1 cellular context compared by ENCODE assay signal in the genomic region with DNA sequence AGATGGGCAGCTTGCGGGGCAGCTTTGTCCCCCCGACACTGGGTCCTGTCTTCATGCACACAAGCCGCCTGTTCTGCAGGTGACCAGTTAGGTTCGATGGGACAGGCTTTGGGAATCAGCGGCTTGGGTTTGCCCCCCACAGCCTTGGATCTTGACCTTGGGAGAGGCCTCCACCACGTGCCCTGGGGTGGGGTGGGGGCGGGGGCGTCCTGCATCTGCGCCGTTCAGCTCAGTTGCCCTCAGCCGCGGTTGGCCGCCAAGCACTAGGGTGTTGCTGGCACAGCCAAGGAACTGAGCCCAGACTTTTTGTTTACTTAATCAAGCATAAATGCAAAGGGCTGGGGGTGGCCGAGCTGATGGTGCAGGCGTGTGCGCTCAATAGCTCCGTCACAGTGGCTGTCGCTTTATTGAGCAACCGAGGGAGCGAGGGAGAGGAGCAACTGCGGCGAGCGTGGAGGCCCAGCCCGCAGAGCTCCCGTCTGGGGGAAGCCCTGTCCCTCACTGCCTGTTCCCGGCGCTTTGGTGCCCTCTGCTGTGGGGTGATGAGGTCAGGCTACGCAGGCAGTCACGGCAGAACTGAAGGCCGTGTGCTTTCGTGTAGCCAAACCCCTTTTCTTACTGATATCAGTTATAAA.
TF ChIP-seq lines count a peak whose summit lies in the region.

No MANE protein-coding gene starts in this region.

TF ChIP-seq in HepG2, 621 proteins besides CTCF, POLR2A, EP300 and RAD21 (continued from another document and continues in another):
- TF ChIP-seq, protein P1, sequence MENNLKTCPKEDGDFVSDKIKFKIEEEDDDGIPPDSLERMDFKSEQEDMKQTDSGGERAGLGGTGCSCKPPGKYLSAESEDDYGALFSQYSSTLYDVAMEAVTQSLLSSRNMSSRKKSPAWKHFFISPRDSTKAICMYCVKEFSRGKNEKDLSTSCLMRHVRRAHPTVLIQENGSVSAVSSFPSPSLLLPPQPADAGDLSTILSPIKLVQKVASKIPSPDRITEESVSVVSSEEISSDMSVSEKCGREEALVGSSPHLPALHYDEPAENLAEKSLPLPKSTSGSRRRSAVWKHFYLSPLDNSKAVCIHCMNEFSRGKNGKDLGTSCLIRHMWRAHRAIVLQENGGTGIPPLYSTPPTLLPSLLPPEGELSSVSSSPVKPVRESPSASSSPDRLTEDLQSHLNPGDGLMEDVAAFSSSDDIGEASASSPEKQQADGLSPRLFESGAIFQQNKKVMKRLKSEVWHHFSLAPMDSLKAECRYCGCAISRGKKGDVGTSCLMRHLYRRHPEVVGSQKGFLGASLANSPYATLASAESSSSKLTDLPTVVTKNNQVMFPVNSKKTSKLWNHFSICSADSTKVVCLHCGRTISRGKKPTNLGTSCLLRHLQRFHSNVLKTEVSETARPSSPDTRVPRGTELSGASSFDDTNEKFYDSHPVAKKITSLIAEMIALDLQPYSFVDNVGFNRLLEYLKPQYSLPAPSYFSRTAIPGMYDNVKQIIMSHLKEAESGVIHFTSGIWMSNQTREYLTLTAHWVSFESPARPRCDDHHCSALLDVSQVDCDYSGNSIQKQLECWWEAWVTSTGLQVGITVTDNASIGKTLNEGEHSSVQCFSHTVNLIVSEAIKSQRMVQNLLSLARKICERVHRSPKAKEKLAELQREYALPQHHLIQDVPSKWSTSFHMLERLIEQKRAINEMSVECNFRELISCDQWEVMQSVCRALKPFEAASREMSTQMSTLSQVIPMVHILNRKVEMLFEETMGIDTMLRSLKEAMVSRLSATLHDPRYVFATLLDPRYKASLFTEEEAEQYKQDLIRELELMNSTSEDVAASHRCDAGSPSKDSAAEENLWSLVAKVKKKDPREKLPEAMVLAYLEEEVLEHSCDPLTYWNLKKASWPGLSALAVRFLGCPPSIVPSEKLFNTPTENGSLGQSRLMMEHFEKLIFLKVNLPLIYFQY (CRISPR knock-in tag; IDR thresholded peaks at IDR 0.05; ENCODE audit: borderline replicate concordance), result no peak
- TF ChIP-seq, protein P2, sequence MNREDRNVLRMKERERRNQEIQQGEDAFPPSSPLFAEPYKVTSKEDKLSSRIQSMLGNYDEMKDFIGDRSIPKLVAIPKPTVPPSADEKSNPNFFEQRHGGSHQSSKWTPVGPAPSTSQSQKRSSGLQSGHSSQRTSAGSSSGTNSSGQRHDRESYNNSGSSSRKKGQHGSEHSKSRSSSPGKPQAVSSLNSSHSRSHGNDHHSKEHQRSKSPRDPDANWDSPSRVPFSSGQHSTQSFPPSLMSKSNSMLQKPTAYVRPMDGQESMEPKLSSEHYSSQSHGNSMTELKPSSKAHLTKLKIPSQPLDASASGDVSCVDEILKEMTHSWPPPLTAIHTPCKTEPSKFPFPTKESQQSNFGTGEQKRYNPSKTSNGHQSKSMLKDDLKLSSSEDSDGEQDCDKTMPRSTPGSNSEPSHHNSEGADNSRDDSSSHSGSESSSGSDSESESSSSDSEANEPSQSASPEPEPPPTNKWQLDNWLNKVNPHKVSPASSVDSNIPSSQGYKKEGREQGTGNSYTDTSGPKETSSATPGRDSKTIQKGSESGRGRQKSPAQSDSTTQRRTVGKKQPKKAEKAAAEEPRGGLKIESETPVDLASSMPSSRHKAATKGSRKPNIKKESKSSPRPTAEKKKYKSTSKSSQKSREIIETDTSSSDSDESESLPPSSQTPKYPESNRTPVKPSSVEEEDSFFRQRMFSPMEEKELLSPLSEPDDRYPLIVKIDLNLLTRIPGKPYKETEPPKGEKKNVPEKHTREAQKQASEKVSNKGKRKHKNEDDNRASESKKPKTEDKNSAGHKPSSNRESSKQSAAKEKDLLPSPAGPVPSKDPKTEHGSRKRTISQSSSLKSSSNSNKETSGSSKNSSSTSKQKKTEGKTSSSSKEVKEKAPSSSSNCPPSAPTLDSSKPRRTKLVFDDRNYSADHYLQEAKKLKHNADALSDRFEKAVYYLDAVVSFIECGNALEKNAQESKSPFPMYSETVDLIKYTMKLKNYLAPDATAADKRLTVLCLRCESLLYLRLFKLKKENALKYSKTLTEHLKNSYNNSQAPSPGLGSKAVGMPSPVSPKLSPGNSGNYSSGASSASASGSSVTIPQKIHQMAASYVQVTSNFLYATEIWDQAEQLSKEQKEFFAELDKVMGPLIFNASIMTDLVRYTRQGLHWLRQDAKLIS (CRISPR knock-in tag; IDR thresholded peaks at IDR 0.05), result no peak
- TF ChIP-seq SMAD3 (CRISPR knock-in tag; IDR thresholded peaks at IDR 0.05) (peak; percentile 55; the same call in 1 of the 2 replicates), TOPORS (CRISPR knock-in tag; IDR thresholded peaks at IDR 0.05) (no peak), ATRX (CRISPR knock-in tag; IDR thresholded peaks at IDR 0.05; ENCODE audit: borderline replicate concordance) (no peak), KMT2B (CRISPR knock-in tag; IDR thresholded peaks at IDR 0.05) (peak; percentile 16; the same call in 1 of the 2 replicates), PAF1 (CRISPR knock-in tag; IDR thresholded peaks at IDR 0.05) (no peak), TRIM24 (CRISPR knock-in tag; IDR thresholded peaks at IDR 0.05) (no peak), HIVEP1 (CRISPR knock-in tag; IDR thresholded peaks at IDR 0.05) (peak; percentile 51; the same call in 1 of the 2 replicates), HNRNPL (IDR thresholded peaks at IDR 0.05; ENCODE audit: low read depth, low read length) (no peak), ATAD3A (CRISPR knock-in tag; IDR thresholded peaks at IDR 0.05) (no peak), ZNF432 (CRISPR knock-in tag; IDR thresholded peaks at IDR 0.05; ENCODE audit: borderline replicate concordance) (no peak), CEBPG (CRISPR knock-in tag; IDR thresholded peaks at IDR 0.05) (peak; percentile 82), ARNT2 (CRISPR knock-in tag; IDR thresholded peaks at IDR 0.05; ENCODE audit: low read depth) (no peak), ZNF329 (CRISPR knock-in tag; IDR thresholded peaks at IDR 0.05; ENCODE audit: low read depth) (no peak), TEAD2 (CRISPR knock-in tag; IDR thresholded peaks at IDR 0.05) (no peak), ZNF879 (CRISPR knock-in tag; IDR thresholded peaks at IDR 0.05) (no peak), MTA1 (CRISPR knock-in tag; IDR thresholded peaks at IDR 0.05; ENCODE audit: borderline replicate concordance) (no peak; the same call in 1 of the 2 replicates), ZNF296 (CRISPR knock-in tag; conservative IDR thresholded peaks at IDR 0.05) (peak; percentile 12; the same call in 1 of the 2 replicates), KAT7 (CRISPR knock-in tag; IDR thresholded peaks at IDR 0.05; ENCODE audit: borderline replicate concordance) (no peak), ZNF235 (CRISPR knock-in tag; IDR thresholded peaks at IDR 0.05; ENCODE audit: borderline replicate concordance) (peak; percentile 17; the same call in 1 of the 2 replicates), ZNF292 (CRISPR knock-in tag; IDR thresholded peaks at IDR 0.05; ENCODE audit: borderline replicate concordance, low read depth) (no peak), HOXA3 (CRISPR knock-in tag; IDR thresholded peaks at IDR 0.05) (peak; percentile 49; the same call in 1 of the 2 replicates), MAZ (IDR thresholded peaks at IDR 0.05; ENCODE audit: borderline replicate concordance, low read depth, low read length) (no peak), MAZ (CRISPR knock-in tag; IDR thresholded peaks at IDR 0.05; ENCODE audit: low read depth) (peak; percentile 29), GABPB1 (CRISPR knock-in tag; IDR thresholded peaks at IDR 0.05) (peak; percentile 38; the same call in 1 of the 2 replicates), KLF16 (CRISPR knock-in tag; IDR thresholded peaks at IDR 0.05) (peak in 1 of 2 experiments; percentile 33; a peak in 1 of 4 replicates), ZNF564 (CRISPR knock-in tag; IDR thresholded peaks at IDR 0.05) (peak; percentile 70; the same call in 1 of the 2 replicates), ZFX (CRISPR knock-in tag; IDR thresholded peaks at IDR 0.05; ENCODE audit: low read depth) (peak; percentile 56; the same call in 1 of the 2 replicates), TCF12 (IDR thresholded peaks at IDR 0.05) (no peak), TCF12 (CRISPR knock-in tag; IDR thresholded peaks at IDR 0.05) (no peak), RFX5 (IDR thresholded peaks at IDR 0.05; ENCODE audit: low read depth, low read length) (no peak), ZNF160 (CRISPR knock-in tag; IDR thresholded peaks at IDR 0.05) (no peak), SALL2 (CRISPR knock-in tag; IDR thresholded peaks at IDR 0.05) (no peak), ZNF577 (CRISPR knock-in tag; IDR thresholded peaks at IDR 0.05; ENCODE audit: borderline replicate concordance, low read depth) (no peak), ZNF10 (CRISPR knock-in tag; IDR thresholded peaks at IDR 0.05; ENCODE audit: borderline replicate concordance, low read depth) (no peak), ZNF678 (CRISPR knock-in tag; IDR thresholded peaks at IDR 0.05) (no peak), PHF21A (CRISPR knock-in tag; IDR thresholded peaks at IDR 0.05) (peak; percentile 30; the same call in 1 of the 2 replicates), ZNF558 (CRISPR knock-in tag; IDR thresholded peaks at IDR 0.05; ENCODE audit: borderline replicate concordance) (peak; percentile 59; the same call in 1 of the 2 replicates), KLF6 (CRISPR knock-in tag; IDR thresholded peaks at IDR 0.05) (no peak), NR3C1 (CRISPR knock-in tag; IDR thresholded peaks at IDR 0.05) (no peak)
- TF ChIP-seq, protein P3, sequence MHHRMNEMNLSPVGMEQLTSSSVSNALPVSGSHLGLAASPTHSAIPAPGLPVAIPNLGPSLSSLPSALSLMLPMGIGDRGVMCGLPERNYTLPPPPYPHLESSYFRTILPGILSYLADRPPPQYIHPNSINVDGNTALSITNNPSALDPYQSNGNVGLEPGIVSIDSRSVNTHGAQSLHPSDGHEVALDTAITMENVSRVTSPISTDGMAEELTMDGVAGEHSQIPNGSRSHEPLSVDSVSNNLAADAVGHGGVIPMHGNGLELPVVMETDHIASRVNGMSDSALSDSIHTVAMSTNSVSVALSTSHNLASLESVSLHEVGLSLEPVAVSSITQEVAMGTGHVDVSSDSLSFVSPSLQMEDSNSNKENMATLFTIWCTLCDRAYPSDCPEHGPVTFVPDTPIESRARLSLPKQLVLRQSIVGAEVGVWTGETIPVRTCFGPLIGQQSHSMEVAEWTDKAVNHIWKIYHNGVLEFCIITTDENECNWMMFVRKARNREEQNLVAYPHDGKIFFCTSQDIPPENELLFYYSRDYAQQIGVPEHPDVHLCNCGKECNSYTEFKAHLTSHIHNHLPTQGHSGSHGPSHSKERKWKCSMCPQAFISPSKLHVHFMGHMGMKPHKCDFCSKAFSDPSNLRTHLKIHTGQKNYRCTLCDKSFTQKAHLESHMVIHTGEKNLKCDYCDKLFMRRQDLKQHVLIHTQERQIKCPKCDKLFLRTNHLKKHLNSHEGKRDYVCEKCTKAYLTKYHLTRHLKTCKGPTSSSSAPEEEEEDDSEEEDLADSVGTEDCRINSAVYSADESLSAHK (CRISPR knock-in tag; IDR thresholded peaks at IDR 0.05; ENCODE audit: borderline replicate concordance), result no peak
- TF ChIP-seq, protein P4, sequence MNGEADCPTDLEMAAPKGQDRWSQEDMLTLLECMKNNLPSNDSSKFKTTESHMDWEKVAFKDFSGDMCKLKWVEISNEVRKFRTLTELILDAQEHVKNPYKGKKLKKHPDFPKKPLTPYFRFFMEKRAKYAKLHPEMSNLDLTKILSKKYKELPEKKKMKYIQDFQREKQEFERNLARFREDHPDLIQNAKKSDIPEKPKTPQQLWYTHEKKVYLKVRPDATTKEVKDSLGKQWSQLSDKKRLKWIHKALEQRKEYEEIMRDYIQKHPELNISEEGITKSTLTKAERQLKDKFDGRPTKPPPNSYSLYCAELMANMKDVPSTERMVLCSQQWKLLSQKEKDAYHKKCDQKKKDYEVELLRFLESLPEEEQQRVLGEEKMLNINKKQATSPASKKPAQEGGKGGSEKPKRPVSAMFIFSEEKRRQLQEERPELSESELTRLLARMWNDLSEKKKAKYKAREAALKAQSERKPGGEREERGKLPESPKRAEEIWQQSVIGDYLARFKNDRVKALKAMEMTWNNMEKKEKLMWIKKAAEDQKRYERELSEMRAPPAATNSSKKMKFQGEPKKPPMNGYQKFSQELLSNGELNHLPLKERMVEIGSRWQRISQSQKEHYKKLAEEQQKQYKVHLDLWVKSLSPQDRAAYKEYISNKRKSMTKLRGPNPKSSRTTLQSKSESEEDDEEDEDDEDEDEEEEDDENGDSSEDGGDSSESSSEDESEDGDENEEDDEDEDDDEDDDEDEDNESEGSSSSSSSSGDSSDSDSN (CRISPR knock-in tag; IDR thresholded peaks at IDR 0.05), result peak; percentile 95
- TF ChIP-seq, protein P5, sequence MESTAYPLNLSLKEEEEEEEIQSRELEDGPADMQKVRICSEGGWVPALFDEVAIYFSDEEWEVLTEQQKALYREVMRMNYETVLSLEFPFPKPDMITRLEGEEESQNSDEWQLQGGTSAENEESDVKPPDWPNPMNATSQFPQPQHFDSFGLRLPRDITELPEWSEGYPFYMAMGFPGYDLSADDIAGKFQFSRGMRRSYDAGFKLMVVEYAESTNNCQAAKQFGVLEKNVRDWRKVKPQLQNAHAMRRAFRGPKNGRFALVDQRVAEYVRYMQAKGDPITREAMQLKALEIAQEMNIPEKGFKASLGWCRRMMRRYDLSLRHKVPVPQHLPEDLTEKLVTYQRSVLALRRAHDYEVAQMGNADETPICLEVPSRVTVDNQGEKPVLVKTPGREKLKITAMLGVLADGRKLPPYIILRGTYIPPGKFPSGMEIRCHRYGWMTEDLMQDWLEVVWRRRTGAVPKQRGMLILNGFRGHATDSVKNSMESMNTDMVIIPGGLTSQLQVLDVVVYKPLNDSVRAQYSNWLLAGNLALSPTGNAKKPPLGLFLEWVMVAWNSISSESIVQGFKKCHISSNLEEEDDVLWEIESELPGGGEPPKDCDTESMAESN (CRISPR knock-in tag; conservative IDR thresholded peaks at IDR 0.05), result no peak
- TF ChIP-seq, protein P6, sequence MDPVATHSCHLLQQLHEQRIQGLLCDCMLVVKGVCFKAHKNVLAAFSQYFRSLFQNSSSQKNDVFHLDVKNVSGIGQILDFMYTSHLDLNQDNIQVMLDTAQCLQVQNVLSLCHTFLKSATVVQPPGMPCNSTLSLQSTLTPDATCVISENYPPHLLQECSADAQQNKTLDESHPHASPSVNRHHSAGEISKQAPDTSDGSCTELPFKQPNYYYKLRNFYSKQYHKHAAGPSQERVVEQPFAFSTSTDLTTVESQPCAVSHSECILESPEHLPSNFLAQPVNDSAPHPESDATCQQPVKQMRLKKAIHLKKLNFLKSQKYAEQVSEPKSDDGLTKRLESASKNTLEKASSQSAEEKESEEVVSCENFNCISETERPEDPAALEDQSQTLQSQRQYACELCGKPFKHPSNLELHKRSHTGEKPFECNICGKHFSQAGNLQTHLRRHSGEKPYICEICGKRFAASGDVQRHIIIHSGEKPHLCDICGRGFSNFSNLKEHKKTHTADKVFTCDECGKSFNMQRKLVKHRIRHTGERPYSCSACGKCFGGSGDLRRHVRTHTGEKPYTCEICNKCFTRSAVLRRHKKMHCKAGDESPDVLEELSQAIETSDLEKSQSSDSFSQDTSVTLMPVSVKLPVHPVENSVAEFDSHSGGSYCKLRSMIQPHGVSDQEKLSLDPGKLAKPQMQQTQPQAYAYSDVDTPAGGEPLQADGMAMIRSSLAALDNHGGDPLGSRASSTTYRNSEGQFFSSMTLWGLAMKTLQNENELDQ (CRISPR knock-in tag; IDR thresholded peaks at IDR 0.05; ENCODE audit: borderline replicate concordance), result no peak
- TF ChIP-seq, protein P7, sequence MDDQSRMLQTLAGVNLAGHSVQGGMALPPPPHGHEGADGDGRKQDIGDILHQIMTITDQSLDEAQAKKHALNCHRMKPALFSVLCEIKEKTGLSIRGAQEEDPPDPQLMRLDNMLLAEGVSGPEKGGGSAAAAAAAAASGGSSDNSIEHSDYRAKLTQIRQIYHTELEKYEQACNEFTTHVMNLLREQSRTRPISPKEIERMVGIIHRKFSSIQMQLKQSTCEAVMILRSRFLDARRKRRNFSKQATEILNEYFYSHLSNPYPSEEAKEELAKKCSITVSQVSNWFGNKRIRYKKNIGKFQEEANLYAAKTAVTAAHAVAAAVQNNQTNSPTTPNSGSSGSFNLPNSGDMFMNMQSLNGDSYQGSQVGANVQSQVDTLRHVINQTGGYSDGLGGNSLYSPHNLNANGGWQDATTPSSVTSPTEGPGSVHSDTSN (CRISPR knock-in tag; IDR thresholded peaks at IDR 0.05; ENCODE audit: borderline replicate concordance), result no peak
